1 cellular context compared by ENCODE assay signal in genomic region chr10:132766291-132766690, GRCh38.
TF ChIP-seq lines count a peak whose summit lies in the region.

No MANE protein-coding gene starts in this region.

TF ChIP-seq in H1, 55 proteins besides CTCF, POLR2A, EP300 and RAD21:
- TF ChIP-seq RFX5 (IDR thresholded peaks at IDR 0.05; ENCODE audit: borderline replicate concordance, low read depth, low read length) (no peak), NANOG (IDR thresholded peaks at IDR 0.05; ENCODE audit: insufficient read depth, low read depth, low read length, poor library complexity, severe bottlenecking) (no peak), ASH2L (IDR thresholded peaks at IDR 0.05; ENCODE audit: low read length) (no peak), SUZ12 (IDR thresholded peaks at IDR 0.05; ENCODE audit: low read length) (no peak), SP4 (IDR thresholded peaks at IDR 0.05; ENCODE audit: low read length) (no peak), PHF8 (conservative IDR thresholded peaks at IDR 0.05; ENCODE audit: low read depth, low read length) (no peak), POU5F1 (IDR thresholded peaks at IDR 0.05; ENCODE audit: low read depth, low read length) (no peak), HDAC2 (IDR thresholded peaks at IDR 0.05; ENCODE audit: borderline replicate concordance in 1 of 2, low read depth in 2 of 2, low read length in 2 of 2) (no peak), YY1 (IDR thresholded peaks at IDR 0.05; ENCODE audit: low read depth, low read length) (no peak), KDM1A (IDR thresholded peaks at IDR 0.05; ENCODE audit: borderline replicate concordance, low read length) (no peak), RNF2 (IDR thresholded peaks at IDR 0.05; ENCODE audit: borderline replicate concordance, low read depth, low read length, missing control alignments, poor library complexity, severe bottlenecking) (no peak), KDM4A (IDR thresholded peaks at IDR 0.05; ENCODE audit: low read depth, low read length, severe bottlenecking) (no peak)
TF ChIP-seq in H1: peak in this region for 0.
